9 cellular contexts compared by ENCODE assay signal in the genomic region with DNA sequence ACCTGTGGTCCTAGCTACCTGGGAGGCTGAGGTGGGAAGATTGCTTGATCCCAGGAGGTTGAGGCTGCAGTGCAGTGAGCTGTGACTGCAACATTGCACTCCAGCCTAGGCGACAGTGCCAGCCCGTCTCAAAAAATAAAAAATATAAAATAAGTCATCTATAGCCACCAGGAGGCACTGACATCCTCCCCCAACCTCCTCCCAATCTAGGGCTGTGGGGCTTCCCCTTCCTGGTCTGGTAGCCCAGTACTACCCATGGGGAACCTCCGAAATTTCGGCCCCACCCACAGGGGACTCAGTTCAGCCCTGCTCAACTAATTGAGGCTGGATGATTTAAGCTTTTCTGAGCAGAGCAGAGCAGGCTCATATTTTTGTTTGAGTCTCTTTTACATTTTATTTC. TPM values are rescaled to one million over a fixed set of nuclear protein-coding genes. Genes with fewer than 3 reads are reported as not detected.
DNase-seq lines count a peak whose midpoint lies in the region; ATAC-seq, FAIRE-seq and TF ChIP-seq lines count a peak whose summit lies in the region.
"Had no signal": no experiment of that assay in that cellular context is flagged by ENCODE, and none has a peak within 500 bp of the region (broad histone marks: within the 10 kb centered on the region; RNA-seq: fewer than 3 reads in every experiment).

No MANE protein-coding gene starts in this region.

- H3K4me3 ChIP-seq in A549: no peak overlapping the region
- no peak overlapping the region for H3K4me3 ChIP-seq in HUES64 (ENCODE audit: low read length)
- no peak overlapping the region for H3K4me3 ChIP-seq in upper lobe of right lung

- WGBS in A549 (ENCODE audit: missing lambda C conversion rate): 23% methylated on average over 4 of the region's 4 CpGs
- WGBS in HUES64: 90% methylated on average over 4 of the region's 4 CpGs

- TF ChIP-seq CTCF in A549 (IDR thresholded peaks at IDR 0.05): peak; percentile 19; the same call in 2 of the 3 replicates
- TF ChIP-seq CTCF in upper lobe of right lung (IDR thresholded peaks at IDR 0.05): peak; percentile 36

- H3K9ac ChIP-seq in HUES64 (ENCODE audit: low read depth, low read length): no peak overlapping the region

- peaks cover 35% of the 10 kb centered on the region for H3K36me3 ChIP-seq in HUES64 (ENCODE audit: insufficient read depth, low read length)
- H3K36me3 ChIP-seq in upper lobe of right lung: no peaks in the 10 kb centered on the region

- H3K27me3 ChIP-seq in HUES64 (ENCODE audit: insufficient read depth, low read length) (no peaks in the 10 kb centered on the region), upper lobe of right lung (peaks cover 7% of the 10 kb centered on the region)

- peak overlapping the region; percentile 37 for H3K27ac Mint-ChIP-seq in activated CD4-positive, alpha-beta T cell treated with anti-CD3 and anti-CD28 coated beads, Interleukin-2, amount 10 ng/mL, durations not matched to agents 24 days and 14 days

- TF ChIP-seq RAD21 in A549 (conservative IDR thresholded peaks at IDR 0.05 in 1 of 2, IDR thresholded peaks at IDR 0.05 in 1 of 2): no peak

- CTCF ChIA-PET in A549 (lab: Yijun Ruan, JAX): interaction anchor here (0.9 to 10.9 kb wide), 6 partner anchors 10 to 64 kb away, joined by 3 to 124 read pairs (median 4); a partner anchor contains a TSS

- no peak overlapping the region for H3K4me3 Mint-ChIP-seq in activated CD4-positive, alpha-beta T cell treated with anti-CD3 and anti-CD28 coated beads, Interleukin-2, amount 10 ng/mL, durations not matched to agents 24 days and 14 days

- peaks cover 34% of the 10 kb centered on the region for H3K4me1 Mint-ChIP-seq in activated CD4-positive, alpha-beta T cell treated with anti-CD3 and anti-CD28 coated beads, Interleukin-2, amount 10 ng/mL, durations not matched to agents 24 days and 14 days

- POLR2A ChIA-PET in A549 (lab: Yijun Ruan, JAX): interaction anchor here (1.0 kb wide), 1 partner anchor 9 kb away, joined by 3 read pairs; no protein-coding TSS in a partner anchor

- H3K27ac ChIP-seq in A549: no peak overlapping the region; a peak in 1 of 6 replicates
- peak overlapping the region; percentile 32; the same call in 1 of the 2 replicates for H3K27ac ChIP-seq in HUES64 (ENCODE audit: low read depth, low read length)
- no peak overlapping the region for H3K27ac ChIP-seq in upper lobe of right lung

- ATAC-seq in A549: peak; percentile 47 to 52; a peak in 5 of 6 replicates
- ATAC-seq in GM18907 (IDR thresholded peaks at IDR 0.05; ENCODE audit: unreplicated experiment): peak; percentile 68
- ATAC-seq in upper lobe of right lung: peak; percentile 62
- ATAC-seq in HG03439 (IDR thresholded peaks at IDR 0.05; ENCODE audit: unreplicated experiment): no peak

- H3K4me1 ChIP-seq in A549: peaks cover 13% of the 10 kb centered on the region
- peaks cover 17% of the 10 kb centered on the region for H3K4me1 ChIP-seq in HUES64 (ENCODE audit: insufficient read depth, low read length)
- peaks cover 12% of the 10 kb centered on the region for H3K4me1 ChIP-seq in upper lobe of right lung

- H3K9me3 ChIP-seq in A549 (no peaks in the 10 kb centered on the region), HUES64 (ENCODE audit: insufficient read depth, low read depth, low read length) (no peaks in the 10 kb centered on the region), upper lobe of right lung (no peaks in the 10 kb centered on the region)

- FAIRE-seq in A549 (lab: Jason Lieb, UNC): no peak
- no peak for FAIRE-seq in frontal cortex (lab: Jason Lieb, UNC)

- intact Hi-C loops in activated CD4-positive, alpha-beta T cell treated with anti-CD3 and anti-CD28 coated beads, Interleukin-2, amount 10 ng/mL, durations not matched to agents 24 days and 14 days (cut with micrococcal nuclease): loop anchor here (1.0 kb wide), 1 partner anchor 33 kb away; no protein-coding TSS in a partner anchor
- intact Hi-C loops in upper lobe of right lung (cut with DNase I): no loop called here

- H3K27me3 Mint-ChIP-seq in activated CD4-positive, alpha-beta T cell treated with anti-CD3 and anti-CD28 coated beads, Interleukin-2, amount 10 ng/mL, durations not matched to agents 24 days and 14 days: peaks cover 2% of the 10 kb centered on the region

- peak overlapping the region; percentile 19; the same call in 1 of the 3 replicates for H3K4me2 ChIP-seq in A549

- DNase-seq in A549 (ENCODE audit: low read depth in 1 of 2, low spot score in 1 of 2): peak; percentile 35 to 63
- DNase-seq in activated CD4-positive, alpha-beta T cell treated with anti-CD3 and anti-CD28 coated beads, Interleukin-2, amount 10 ng/mL, durations not matched to agents 24 days and 14 days: peak; percentile 90
- DNase-seq in frontal cortex (ENCODE audit: low spot score in 2 of 2): peak; percentile 21 to 32
- DNase-seq in upper lobe of right lung: no peak
- no peak for DNase-seq in DMS153 (lab: John Stamatoyannopoulos, UW)

- H3K36me3 Mint-ChIP-seq in activated CD4-positive, alpha-beta T cell treated with anti-CD3 and anti-CD28 coated beads, Interleukin-2, amount 10 ng/mL, durations not matched to agents 24 days and 14 days (ENCODE audit: low read depth): no peaks in the 10 kb centered on the region

- no peaks in the 10 kb centered on the region for H3K9me3 Mint-ChIP-seq in activated CD4-positive, alpha-beta T cell treated with anti-CD3 and anti-CD28 coated beads, Interleukin-2, amount 10 ng/mL, durations not matched to agents 24 days and 14 days

- TF ChIP-seq POLR2A in A549 (IDR thresholded peaks at IDR 0.05; ENCODE audit: low read length): no peak

- TF ChIP-seq EP300 in A549 (IDR thresholded peaks at IDR 0.05): no peak

TF ChIP-seq in A549, 52 proteins besides CTCF, POLR2A, EP300 and RAD21 (continues in another document):
- TF ChIP-seq, protein P1, sequence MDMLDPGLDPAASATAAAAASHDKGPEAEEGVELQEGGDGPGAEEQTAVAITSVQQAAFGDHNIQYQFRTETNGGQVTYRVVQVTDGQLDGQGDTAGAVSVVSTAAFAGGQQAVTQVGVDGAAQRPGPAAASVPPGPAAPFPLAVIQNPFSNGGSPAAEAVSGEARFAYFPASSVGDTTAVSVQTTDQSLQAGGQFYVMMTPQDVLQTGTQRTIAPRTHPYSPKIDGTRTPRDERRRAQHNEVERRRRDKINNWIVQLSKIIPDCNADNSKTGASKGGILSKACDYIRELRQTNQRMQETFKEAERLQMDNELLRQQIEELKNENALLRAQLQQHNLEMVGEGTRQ (IDR thresholded peaks at IDR 0.05): no peak
- TF ChIP-seq FOSL2 (IDR thresholded peaks at IDR 0.05) (no peak), FOSL2 (CRISPR knock-in tag; IDR thresholded peaks at IDR 0.05) (no peak)

RNA-seq across cellular contexts. Expression of a gene that starts 3.2 kb away (rescaled TPM):
- polyA plus RNA-seq in A549 (2011; rRNA removed): 0.08 and 0.09 TPM in 2 replicates
- polyA plus RNA-seq in A549 (2012; cell fraction: cytosol; rRNA removed): not detected in 2 replicates
- polyA plus RNA-seq in A549 (2012; cell fraction: nucleus; rRNA removed): 0.12 TPM in 1 of 2 replicates, not detected in the other
- polyA plus RNA-seq in A549 (2017; fragmentation: RNase III; extraction: RNeasy Plus Mini Kit Qiagen cat#74134 plus additional on column Dnase treatment): not detected in 3 replicates
- polyA minus RNA-seq in A549 (2011; rRNA and poly(A)+ RNA removed): not detected in 2 replicates
- 111 TPM for polyA plus RNA-seq in HUES64 (2013, experiment 1 of 2)
- 95.7 TPM for polyA plus RNA-seq in HUES64 (2013, experiment 2 of 2)
- total RNA-seq in activated CD4-positive, alpha-beta T cell treated with anti-CD3 and anti-CD28 coated beads, Interleukin-2, amount 10 ng/mL, durations not matched to agents 24 days and 14 days: not detected in 2 replicates
- total RNA-seq in frontal cortex: not detected
- not detected for total RNA-seq in upper lobe of right lung
- total RNA-seq: aorta had no signal
- polyA plus RNA-seq: aorta had no signal

RNA-seq across cellular contexts. Expression of a gene that starts 16.5 kb away (rescaled TPM):
- polyA plus RNA-seq in A549 (2011; rRNA removed) (3.1 and 4.3 TPM in 2 replicates), A549 (2017; fragmentation: RNase III; extraction: RNeasy Plus Mini Kit Qiagen cat#74134 plus additional on column Dnase treatment) (8.5 to 9.6 TPM (median 9.2 TPM) in 3 replicates)
- polyA plus RNA-seq in A549 (2012; cell fraction: cytosol; rRNA removed): 14.1 and 22.4 TPM in 2 replicates
- 19.0 and 35.0 TPM in 2 replicates for polyA plus RNA-seq in A549 (2012; cell fraction: nucleus; rRNA removed)
- polyA minus RNA-seq in A549 (2011; rRNA and poly(A)+ RNA removed): 2.6 and 3.3 TPM in 2 replicates
- polyA plus RNA-seq in HUES64 (2013, experiment 1 of 2): 13.1 TPM
- 13.6 TPM for polyA plus RNA-seq in HUES64 (2013, experiment 2 of 2)
- 0.21 and 0.47 TPM in 2 replicates for total RNA-seq in activated CD4-positive, alpha-beta T cell treated with anti-CD3 and anti-CD28 coated beads, Interleukin-2, amount 10 ng/mL, durations not matched to agents 24 days and 14 days
- total RNA-seq in frontal cortex (17.9 TPM), upper lobe of right lung (11.7 TPM)

RNA-seq across cellular contexts. Expression of a gene that starts 30.4 kb away (rescaled TPM):
- polyA plus RNA-seq in A549 (2011; rRNA removed) (8.9 and 12.4 TPM in 2 replicates), A549 (2017; fragmentation: RNase III; extraction: RNeasy Plus Mini Kit Qiagen cat#74134 plus additional on column Dnase treatment) (18.8 to 32.0 TPM (median 20.2 TPM) in 3 replicates)
- 12.0 and 13.2 TPM in 2 replicates for polyA plus RNA-seq in A549 (2012; cell fraction: cytosol; rRNA removed)
- polyA plus RNA-seq in A549 (2012; cell fraction: nucleus; rRNA removed): 12.0 and 15.8 TPM in 2 replicates
- polyA minus RNA-seq in A549 (2011; rRNA and poly(A)+ RNA removed): 4.7 and 8.6 TPM in 2 replicates
- 2.1 TPM for polyA plus RNA-seq in HUES64 (2013, experiment 1 of 2)
- polyA plus RNA-seq in HUES64 (2013, experiment 2 of 2): 1.3 TPM
- total RNA-seq in activated CD4-positive, alpha-beta T cell treated with anti-CD3 and anti-CD28 coated beads, Interleukin-2, amount 10 ng/mL, durations not matched to agents 24 days and 14 days: 918 and 934 TPM in 2 replicates
- total RNA-seq in frontal cortex (0.82 TPM), upper lobe of right lung (91.5 TPM)

RNA-seq across cellular contexts. Expression of a gene that starts 39.0 kb away (rescaled TPM):
- 0.72 and 1.8 TPM in 2 replicates for polyA plus RNA-seq in A549 (2011; rRNA removed)
- polyA plus RNA-seq in A549 (2012; cell fraction: cytosol; rRNA removed): 0.79 and 1.8 TPM in 2 replicates
- polyA plus RNA-seq in A549 (2012; cell fraction: nucleus; rRNA removed): 2.2 and 2.3 TPM in 2 replicates
- polyA plus RNA-seq in A549 (2017; fragmentation: RNase III; extraction: RNeasy Plus Mini Kit Qiagen cat#74134 plus additional on column Dnase treatment): 5.9 to 6.2 TPM (median 6.1 TPM) in 3 replicates
- polyA minus RNA-seq in A549 (2011; rRNA and poly(A)+ RNA removed): 2.4 and 3.4 TPM in 2 replicates
- polyA plus RNA-seq in HUES64 (2013, experiment 1 of 2): 5.7 TPM
- 7.3 TPM for polyA plus RNA-seq in HUES64 (2013, experiment 2 of 2)
- total RNA-seq in activated CD4-positive, alpha-beta T cell treated with anti-CD3 and anti-CD28 coated beads, Interleukin-2, amount 10 ng/mL, durations not matched to agents 24 days and 14 days: 9.5 and 10.6 TPM in 2 replicates
- total RNA-seq in frontal cortex: 6.9 TPM
- total RNA-seq in upper lobe of right lung: 9.1 TPM

RNA-seq across cellular contexts. Expression of a gene that starts 49.5 kb away (rescaled TPM):
- polyA plus RNA-seq in A549 (2011; rRNA removed) (0.03 and 0.04 TPM in 2 replicates), A549 (2017; fragmentation: RNase III; extraction: RNeasy Plus Mini Kit Qiagen cat#74134 plus additional on column Dnase treatment) (0.25 to 0.31 TPM (median 0.25 TPM) in 3 replicates)
- polyA plus RNA-seq in A549 (2012; cell fraction: cytosol; rRNA removed): 0.24 and 0.31 TPM in 2 replicates
- polyA plus RNA-seq in A549 (2012; cell fraction: nucleus; rRNA removed): 0.71 and 1.0 TPM in 2 replicates
- 0.05 and 0.17 TPM in 2 replicates for polyA minus RNA-seq in A549 (2011; rRNA and poly(A)+ RNA removed)
- polyA plus RNA-seq in HUES64 (2013, experiment 1 of 2): 8.3 TPM
- 8.9 TPM for polyA plus RNA-seq in HUES64 (2013, experiment 2 of 2)
- 8.1 and 10.2 TPM in 2 replicates for total RNA-seq in activated CD4-positive, alpha-beta T cell treated with anti-CD3 and anti-CD28 coated beads, Interleukin-2, amount 10 ng/mL, durations not matched to agents 24 days and 14 days
- total RNA-seq in frontal cortex (0.41 TPM), upper lobe of right lung (12.8 TPM)

Comparison
In these comparisons a context has a peak if more than half of its experiments do, and no peak if none do; other contexts are left out.
1. DNase-seq: peak in A549 (2 of 2), activated CD4-positive, alpha-beta T cell treated with anti-CD3 and anti-CD28 coated beads, Interleukin-2, amount 10 ng/mL, durations not matched to agents 24 days and 14 days (single experiment) and frontal cortex (2 of 2); none in upper lobe of right lung (single experiment) and DMS153 (single experiment).
2. RNA of a gene that starts 30.4 kb away (total RNA-seq): 918 to 934 TPM in activated CD4-positive, alpha-beta T cell treated with anti-CD3 and anti-CD28 coated beads, Interleukin-2, amount 10 ng/mL, durations not matched to agents 24 days and 14 days and 91.5 TPM in upper lobe of right lung (single experiment); 0.82 TPM in frontal cortex (single experiment); every median in the first group is over 10 times any median in the second.